In genomic region chr6:33367715-33368025, GRCh38 we compare ENCODE assay signal across 2 cellular contexts.
TF ChIP-seq lines count a peak whose summit lies in the region.

No MANE protein-coding gene starts in this region.

TF ChIP-seq in HEK293, 187 proteins besides CTCF, POLR2A, EP300 and RAD21:
- TF ChIP-seq ZNF362 (tag by site-specific recombination; IDR thresholded peaks at IDR 0.05) = peak; percentile 56; the same call in 1 of the 2 replicates
TF ChIP-seq in HEK293: peak in this region for 1; not testable (repeated sequence) for 186.

TF ChIP-seq in K562, 482 proteins besides CTCF, POLR2A, EP300 and RAD21:
- peak; percentile 55 for TF ChIP-seq POLR3A (IDR thresholded peaks at IDR 0.05; ENCODE audit: borderline replicate concordance, extremely low read depth, insufficient read depth, insufficient read length)
- TF ChIP-seq POLR2H (tag; IDR thresholded peaks at IDR 0.05; ENCODE audit: low read depth) = peak; percentile 63; the same call in 1 of the 2 replicates
- TF ChIP-seq ZNF384 (IDR thresholded peaks at IDR 0.05; ENCODE audit: low read depth, low read length) = 0 out of 2 replicates have a peak, but pooled peaks have one; percentile 25
- TF ChIP-seq KDM1A (IDR thresholded peaks at IDR 0.05) = 0 out of 4 replicates have a peak, but pooled peaks of 1 of the 2 experiments have one; percentile 2
